In the genomic region with DNA sequence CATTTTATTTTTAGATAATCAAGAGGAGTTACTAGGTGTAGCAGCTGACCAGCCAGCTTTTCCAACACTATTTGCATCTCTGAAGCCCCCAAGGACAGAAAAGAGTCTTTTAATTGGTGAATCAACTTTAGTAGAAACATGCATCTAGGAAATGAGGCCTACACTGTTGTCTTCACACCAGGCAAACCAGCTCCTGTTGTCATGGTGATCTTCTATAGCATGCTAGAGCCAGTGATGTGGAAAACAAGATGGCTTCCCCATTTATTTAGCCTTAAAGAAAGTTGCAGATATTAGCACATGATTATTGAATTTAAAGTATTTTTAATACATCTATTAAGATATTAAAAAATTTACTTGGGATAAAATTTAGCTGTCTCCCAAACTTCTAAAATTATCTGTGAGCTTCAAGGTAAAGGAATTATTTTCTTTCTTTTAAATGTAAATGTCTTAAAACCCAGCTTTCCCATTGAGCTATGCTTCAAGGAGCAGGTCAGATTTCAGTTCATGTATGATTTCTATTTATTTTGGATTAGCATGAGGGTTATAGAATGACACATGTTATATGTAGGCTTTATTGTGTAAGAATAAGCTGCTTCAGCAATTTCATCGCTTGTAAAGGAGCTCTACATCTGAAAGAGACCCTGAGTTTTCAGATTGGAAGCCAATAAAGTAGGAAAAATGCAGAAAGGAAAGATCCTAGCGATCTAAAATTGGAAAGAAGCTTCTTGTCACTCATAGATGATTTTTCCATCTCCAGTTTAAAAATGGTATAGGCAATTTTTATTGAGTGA, we compare ENCODE assay signal across 2 cellular contexts.
TF ChIP-seq lines count a peak whose summit lies in the region.

No MANE protein-coding gene starts in this region.

TF ChIP-seq in SK-N-SH, 30 proteins besides CTCF, POLR2A, EP300 and RAD21 (continued from another document):
- TF ChIP-seq, protein P1, sequence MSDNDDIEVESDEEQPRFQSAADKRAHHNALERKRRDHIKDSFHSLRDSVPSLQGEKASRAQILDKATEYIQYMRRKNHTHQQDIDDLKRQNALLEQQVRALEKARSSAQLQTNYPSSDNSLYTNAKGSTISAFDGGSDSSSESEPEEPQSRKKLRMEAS (IDR thresholded peaks at IDR 0.05; ENCODE audit: low read depth): no peak
- TF ChIP-seq FOXJ3 (CRISPR knock-in tag; IDR thresholded peaks at IDR 0.05) (no peak), TCF12 (IDR thresholded peaks at IDR 0.05) (no peak), GABPA (IDR thresholded peaks at IDR 0.05; ENCODE audit: low read depth) (no peak), MEF2A (IDR thresholded peaks at IDR 0.05; ENCODE audit: borderline replicate concordance, low read depth) (no peak), FOSL2 (IDR thresholded peaks at IDR 0.05; ENCODE audit: borderline replicate concordance, low read depth) (no peak), RCOR1 (IDR thresholded peaks at IDR 0.05; ENCODE audit: low read length) (no peak), NFIC (IDR thresholded peaks at IDR 0.05; ENCODE audit: borderline replicate concordance) (no peak), FOXM1 (IDR thresholded peaks at IDR 0.05; ENCODE audit: low read depth) (no peak), MXI1 (IDR thresholded peaks at IDR 0.05; ENCODE audit: low read depth, low read length) (no peak), RFX5 (IDR thresholded peaks at IDR 0.05; ENCODE audit: low read length) (no peak)
- TF ChIP-seq, protein P2, sequence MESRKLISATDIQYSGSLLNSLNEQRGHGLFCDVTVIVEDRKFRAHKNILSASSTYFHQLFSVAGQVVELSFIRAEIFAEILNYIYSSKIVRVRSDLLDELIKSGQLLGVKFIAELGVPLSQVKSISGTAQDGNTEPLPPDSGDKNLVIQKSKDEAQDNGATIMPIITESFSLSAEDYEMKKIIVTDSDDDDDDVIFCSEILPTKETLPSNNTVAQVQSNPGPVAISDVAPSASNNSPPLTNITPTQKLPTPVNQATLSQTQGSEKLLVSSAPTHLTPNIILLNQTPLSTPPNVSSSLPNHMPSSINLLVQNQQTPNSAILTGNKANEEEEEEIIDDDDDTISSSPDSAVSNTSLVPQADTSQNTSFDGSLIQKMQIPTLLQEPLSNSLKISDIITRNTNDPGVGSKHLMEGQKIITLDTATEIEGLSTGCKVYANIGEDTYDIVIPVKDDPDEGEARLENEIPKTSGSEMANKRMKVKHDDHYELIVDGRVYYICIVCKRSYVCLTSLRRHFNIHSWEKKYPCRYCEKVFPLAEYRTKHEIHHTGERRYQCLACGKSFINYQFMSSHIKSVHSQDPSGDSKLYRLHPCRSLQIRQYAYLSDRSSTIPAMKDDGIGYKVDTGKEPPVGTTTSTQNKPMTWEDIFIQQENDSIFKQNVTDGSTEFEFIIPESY (IDR thresholded peaks at IDR 0.05; ENCODE audit: borderline replicate concordance, low read depth): no peak
- TF ChIP-seq, protein P3, sequence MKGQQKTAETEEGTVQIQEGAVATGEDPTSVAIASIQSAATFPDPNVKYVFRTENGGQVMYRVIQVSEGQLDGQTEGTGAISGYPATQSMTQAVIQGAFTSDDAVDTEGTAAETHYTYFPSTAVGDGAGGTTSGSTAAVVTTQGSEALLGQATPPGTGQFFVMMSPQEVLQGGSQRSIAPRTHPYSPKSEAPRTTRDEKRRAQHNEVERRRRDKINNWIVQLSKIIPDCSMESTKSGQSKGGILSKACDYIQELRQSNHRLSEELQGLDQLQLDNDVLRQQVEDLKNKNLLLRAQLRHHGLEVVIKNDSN (IDR thresholded peaks at IDR 0.05; ENCODE audit: borderline replicate concordance, low read depth): no peak

TF ChIP-seq in SK-N-SH treated with all-trans-retinoic acid at 6 μM for 48 hours, 23 proteins besides CTCF, POLR2A, EP300 and RAD21 (continued from another document):
- TF ChIP-seq, protein P4, sequence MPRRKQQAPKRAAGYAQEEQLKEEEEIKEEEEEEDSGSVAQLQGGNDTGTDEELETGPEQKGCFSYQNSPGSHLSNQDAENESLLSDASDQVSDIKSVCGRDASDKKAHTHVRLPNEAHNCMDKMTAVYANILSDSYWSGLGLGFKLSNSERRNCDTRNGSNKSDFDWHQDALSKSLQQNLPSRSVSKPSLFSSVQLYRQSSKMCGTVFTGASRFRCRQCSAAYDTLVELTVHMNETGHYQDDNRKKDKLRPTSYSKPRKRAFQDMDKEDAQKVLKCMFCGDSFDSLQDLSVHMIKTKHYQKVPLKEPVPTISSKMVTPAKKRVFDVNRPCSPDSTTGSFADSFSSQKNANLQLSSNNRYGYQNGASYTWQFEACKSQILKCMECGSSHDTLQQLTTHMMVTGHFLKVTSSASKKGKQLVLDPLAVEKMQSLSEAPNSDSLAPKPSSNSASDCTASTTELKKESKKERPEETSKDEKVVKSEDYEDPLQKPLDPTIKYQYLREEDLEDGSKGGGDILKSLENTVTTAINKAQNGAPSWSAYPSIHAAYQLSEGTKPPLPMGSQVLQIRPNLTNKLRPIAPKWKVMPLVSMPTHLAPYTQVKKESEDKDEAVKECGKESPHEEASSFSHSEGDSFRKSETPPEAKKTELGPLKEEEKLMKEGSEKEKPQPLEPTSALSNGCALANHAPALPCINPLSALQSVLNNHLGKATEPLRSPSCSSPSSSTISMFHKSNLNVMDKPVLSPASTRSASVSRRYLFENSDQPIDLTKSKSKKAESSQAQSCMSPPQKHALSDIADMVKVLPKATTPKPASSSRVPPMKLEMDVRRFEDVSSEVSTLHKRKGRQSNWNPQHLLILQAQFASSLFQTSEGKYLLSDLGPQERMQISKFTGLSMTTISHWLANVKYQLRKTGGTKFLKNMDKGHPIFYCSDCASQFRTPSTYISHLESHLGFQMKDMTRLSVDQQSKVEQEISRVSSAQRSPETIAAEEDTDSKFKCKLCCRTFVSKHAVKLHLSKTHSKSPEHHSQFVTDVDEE (CRISPR knock-in tag; IDR thresholded peaks at IDR 0.05): no peak
- TF ChIP-seq PPARA (CRISPR knock-in tag; IDR thresholded peaks at IDR 0.05; ENCODE audit: borderline replicate concordance) (no peak), TCF4 (CRISPR knock-in tag; IDR thresholded peaks at IDR 0.05; ENCODE audit: borderline replicate concordance) (no peak), ZFP30 (CRISPR knock-in tag; IDR thresholded peaks at IDR 0.05) (no peak)
